10 cellular contexts compared by ENCODE assay signal in the genomic region with DNA sequence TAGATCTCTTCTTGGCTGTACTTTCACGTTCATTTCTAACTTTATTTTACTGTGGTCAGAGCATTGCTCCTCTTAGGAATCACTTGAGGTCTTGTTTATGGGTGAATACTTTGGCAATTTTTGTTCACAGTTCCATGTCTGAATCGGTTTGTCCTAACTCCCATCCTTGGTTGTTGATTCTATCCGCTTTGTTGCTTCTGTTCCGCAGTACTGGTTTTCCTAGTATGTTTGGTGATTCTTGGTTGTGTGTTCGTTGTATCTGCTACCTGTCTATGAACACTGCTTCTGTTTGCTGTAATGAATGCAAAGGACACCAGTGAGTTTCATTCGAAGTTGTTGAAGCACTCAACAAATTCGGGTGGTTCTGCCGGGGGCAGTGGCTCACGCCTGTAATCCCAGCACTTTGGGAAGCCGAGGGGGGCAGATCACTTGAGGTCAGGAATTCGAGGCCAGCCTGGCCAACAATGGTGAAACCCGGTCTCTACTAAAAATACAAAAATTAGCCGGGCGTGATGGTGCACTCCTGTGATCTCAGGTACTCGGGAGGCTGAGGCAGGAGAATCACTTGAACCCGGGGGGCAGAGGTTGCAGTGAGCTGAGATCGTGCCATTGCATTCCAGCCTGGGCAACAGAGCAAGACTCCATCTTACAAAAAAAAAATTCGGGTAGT. TPM values are rescaled to one million over a fixed set of nuclear protein-coding genes. Genes with fewer than 3 reads are reported as not detected.
"Had no signal": no experiment of that assay in that cellular context is flagged by ENCODE, and none has a peak within 500 bp of the region (broad histone marks: within the 10 kb centered on the region; RNA-seq: fewer than 3 reads in every experiment).

No MANE protein-coding gene starts in this region.

RNA-seq across cellular contexts. Expression of gene ASGR1, which starts 6.5 kb away (rescaled TPM):
- total RNA-seq: activated B cell treated with CpG ODN at 0.5 μM for 24 hours had no signal

RNA-seq across cellular contexts. Expression of gene ASGR2, which starts 58.0 kb away (rescaled TPM):
- total RNA-seq: activated B cell treated with CpG ODN at 0.5 μM for 24 hours; activated CD4-positive, alpha-beta memory T cell treated with anti-CD3 and anti-CD28 coated beads for 36 hours; activated CD4-positive, alpha-beta T cell treated with anti-CD3 and anti-CD28 coated beads, Interleukin-2, amount 10 ng/mL, durations not matched to agents 24 days and 14 days; activated CD8-positive, alpha-beta memory T cell treated with anti-CD3 and anti-CD28 coated beads for 36 hours; activated CD8-positive, alpha-beta T cell treated with anti-CD3 and anti-CD28 coated beads for 36 hours; activated naive CD4-positive, alpha-beta T cell treated with anti-CD3 and anti-CD28 coated beads for 36 hours; activated naive CD4-positive, alpha-beta T cell treated with anti-CD3 and anti-CD28 coated beads, Interleukin-2, amount 50 U/mL, for 72 hours; activated naive CD8-positive, alpha-beta T cell treated with anti-CD3 and anti-CD28 coated beads for 36 hours; activated T-helper 2 cell treated with anti-CD3 and anti-CD28 coated beads, Interferon-gamma antibody, Interleukin-2, Interleukin-4, amounts not matched to agents 10 μg/mL and 5 μg/mL and 100 μg/mL, durations not matched to agents 14 hours and 24 hours and 36 hours; ascending aorta had no signal
